ENCODE assay signal across 13 cellular contexts in genomic region chr1:3898475-3898735, GRCh38. TPM values are rescaled to one million over a fixed set of nuclear protein-coding genes. Genes with fewer than 3 reads are reported as not detected.
DNase-seq lines count a peak whose midpoint lies in the region; ATAC-seq and TF ChIP-seq lines count a peak whose summit lies in the region.
"Had no signal": no experiment of that assay in that cellular context is flagged by ENCODE, and none has a peak within 500 bp of the region (broad histone marks: within the 10 kb centered on the region; RNA-seq: fewer than 3 reads in every experiment).

No MANE protein-coding gene starts in this region.

- H3K79me2 ChIP-seq in OCI-LY3 (ENCODE audit: low read length), result peaks cover 64% of the 10 kb centered on the region

- TF ChIP-seq CTCF in OCI-LY3 (IDR thresholded peaks at IDR 0.05; ENCODE audit: low read depth, low read length), result no peak
- TF ChIP-seq CTCF in endothelial cell (IDR thresholded peaks at IDR 0.05; ENCODE audit: unreplicated experiment), result no peak

- no peak overlapping the region for H3K9ac ChIP-seq in OCI-LY3 (ENCODE audit: low read length)
- no peak overlapping the region for H3K9ac ChIP-seq in skeletal muscle satellite cell (ENCODE audit: low read depth, low read length)
- H3K9ac ChIP-seq: parathyroid adenoma had no signal

- peaks cover 2 to 6% of the 10 kb centered on the region in 2 donors for H3K9me3 Mint-ChIP-seq in activated T-cell treated with anti-CD3 and anti-CD28 coated beads, Interleukin-2, amount 50 U/mL, for 72 hours
- H3K9me3 Mint-ChIP-seq in endothelial cell (ENCODE audit: unreplicated experiment), result no peaks in the 10 kb centered on the region

- H2AFZ ChIP-seq in OCI-LY3 (ENCODE audit: low read depth, low read length), result no peak overlapping the region
- H2AFZ ChIP-seq: parathyroid adenoma had no signal

- H3K9me3 ChIP-seq in OCI-LY3 (ENCODE audit: insufficient read depth, low read length) (no peaks in the 10 kb centered on the region), skeletal muscle satellite cell (replicated peaks; ENCODE audit: low read length) (no peaks in the 10 kb centered on the region)

- H3K36me3 ChIP-seq in OCI-LY3 (replicated peaks; ENCODE audit: low read depth, low read length) (peaks cover 28% of the 10 kb centered on the region), skeletal muscle satellite cell (ENCODE audit: insufficient read depth, low read length) (peaks cover 10% of the 10 kb centered on the region)
- H3K36me3 ChIP-seq: lower lobe of right lung had no signal

- no peaks in the 10 kb centered on the region for H3K27me3 Mint-ChIP-seq in activated T-cell treated with anti-CD3 and anti-CD28 coated beads, Interleukin-2, amount 50 U/mL, for 72 hours (ENCODE audit: low read depth)
- peaks cover 7% of the 10 kb centered on the region for H3K27me3 Mint-ChIP-seq in endothelial cell (ENCODE audit: unreplicated experiment)

- H3K4me2 ChIP-seq in OCI-LY3 (ENCODE audit: low read length), result no peak overlapping the region
- H3K4me2 ChIP-seq in skeletal muscle satellite cell (ENCODE audit: low read length), result peak overlapping the region; percentile 95

- peaks cover 6 to 17% of the 10 kb centered on the region in 2 donors for H3K36me3 Mint-ChIP-seq in activated T-cell treated with anti-CD3 and anti-CD28 coated beads, Interleukin-2, amount 50 U/mL, for 72 hours (ENCODE audit: insufficient read depth in 2 of 2)
- no peaks in the 10 kb centered on the region for H3K36me3 Mint-ChIP-seq in endothelial cell (ENCODE audit: low read depth, unreplicated experiment)

- H3K27ac ChIP-seq in OCI-LY3 (ENCODE audit: low read length), result no peak overlapping the region
- H3K27ac ChIP-seq: lower lobe of right lung, parathyroid adenoma had no signal

- no peak overlapping the region for H3K27ac Mint-ChIP-seq in activated T-cell treated with anti-CD3 and anti-CD28 coated beads, Interleukin-2, amount 50 U/mL, for 72 hours
- H3K27ac Mint-ChIP-seq in endothelial cell (ENCODE audit: unreplicated experiment), result no peak overlapping the region

- no peaks in the 10 kb centered on the region for H3K27me3 ChIP-seq in OCI-LY3 (ENCODE audit: low read depth, low read length)
- H3K27me3 ChIP-seq in skeletal muscle satellite cell (ENCODE audit: control insufficient read depth, insufficient read depth, low read length), result no peaks in the 10 kb centered on the region
- H3K27me3 ChIP-seq: heart right ventricle had no signal

- DNase-seq in activated T-cell treated with anti-CD3 and anti-CD28 coated beads, Interleukin-2, amount 50 U/mL, for 72 hours, result no peak
- no peak for DNase-seq in activated T-cell treated with anti-CD3 and anti-CD28 coated beads, Interleukin-2, amount 50 U/mL, for 1 hour
- no peak for DNase-seq in endothelial cell (ENCODE audit: low spot score)
- no peak for DNase-seq in LoVo (ENCODE audit: low spot score)
- no peak for DNase-seq in NCI-H345 treated with DMSO at 0.1 percent for 48 hours (lab: John Stamatoyannopoulos, UW; ENCODE audit: unreplicated experiment)
- DNase-seq: heart right ventricle; stimulated activated CD4-positive, alpha-beta T cell treated with anti-CD3 and anti-CD28 coated beads, Interleukin-15, amount 100 ng/mL, for 24 hours; stimulated activated CD8-positive, alpha-beta memory T cell treated with anti-CD3 and anti-CD28 coated beads, Interleukin-4, amount 100 ng/mL, for 48 hours had no signal

- peak overlapping the region; percentile 22 to 94 for H3K4me3 Mint-ChIP-seq in activated T-cell treated with anti-CD3 and anti-CD28 coated beads, Interleukin-2, amount 50 U/mL, for 72 hours
- peak overlapping the region; percentile 42 for H3K4me3 Mint-ChIP-seq in endothelial cell (ENCODE audit: unreplicated experiment)

- H3K4me3 ChIP-seq in OCI-LY3 (ENCODE audit: low read length), result peak overlapping the region; percentile 93; the same call in 1 of the 2 replicates
- no peak overlapping the region for H3K4me3 ChIP-seq in skeletal muscle satellite cell (ENCODE audit: low read length)

- peaks cover 58% of the 10 kb centered on the region for H3K4me1 Mint-ChIP-seq in activated T-cell treated with anti-CD3 and anti-CD28 coated beads, Interleukin-2, amount 50 U/mL, for 72 hours (ENCODE audit: low read depth)
- H3K4me1 Mint-ChIP-seq in endothelial cell (ENCODE audit: unreplicated experiment), result peaks cover 10% of the 10 kb centered on the region

- peaks cover 9% of the 10 kb centered on the region for H4K20me1 ChIP-seq in OCI-LY3 (ENCODE audit: insufficient read depth, low read length)

- no peak for ATAC-seq in activated T-cell treated with anti-CD3 and anti-CD28 coated beads, Interleukin-2, amount 50 U/mL, for 72 hours (replicated peaks in 1 of 2)
- ATAC-seq in GM21717 (IDR thresholded peaks at IDR 0.05; ENCODE audit: unreplicated experiment), result no peak
- ATAC-seq: heart right ventricle, lower lobe of right lung had no signal

- peaks cover 11% of the 10 kb centered on the region for H3K4me1 ChIP-seq in OCI-LY3 (ENCODE audit: low read length)
- H3K4me1 ChIP-seq in skeletal muscle satellite cell (ENCODE audit: control insufficient read depth, insufficient read depth, low read length), result peaks cover 18% of the 10 kb centered on the region
- H3K4me1 ChIP-seq: parathyroid adenoma had no signal

RNA-seq across cellular contexts. Expression of gene C1orf174, which starts 1.7 kb away (rescaled TPM):
- total RNA-seq in activated T-cell treated with anti-CD3 and anti-CD28 coated beads, Interleukin-2, amount 50 U/mL, for 72 hours, result 10 to 100 TPM; 30.8 to 43.7 TPM
- total RNA-seq in endothelial cell (ENCODE audit: unreplicated experiment), result 25.6 TPM
- 33.6 and 34.5 TPM in 2 replicates for total RNA-seq in skeletal muscle satellite cell (2012; rRNA removed)

RNA-seq across cellular contexts. Expression of gene DFFB, which starts 41.1 kb away (rescaled TPM):
- 1 to 10 TPM; 8.2 to 8.6 TPM for total RNA-seq in activated T-cell treated with anti-CD3 and anti-CD28 coated beads, Interleukin-2, amount 50 U/mL, for 72 hours
- total RNA-seq in endothelial cell (ENCODE audit: unreplicated experiment), result 6.8 TPM
- total RNA-seq in skeletal muscle satellite cell (2012; rRNA removed), result 4.8 and 13.2 TPM in 2 replicates

RNA-seq across cellular contexts. Expression of gene CEP104, which starts 41.4 kb away (rescaled TPM):
- total RNA-seq in activated T-cell treated with anti-CD3 and anti-CD28 coated beads, Interleukin-2, amount 50 U/mL, for 72 hours, result 10 to 100 TPM; 37.4 to 48.1 TPM
- 40.3 TPM for total RNA-seq in endothelial cell (ENCODE audit: unreplicated experiment)
- 12.4 and 15.5 TPM in 2 replicates for total RNA-seq in skeletal muscle satellite cell (2012; rRNA removed)
